Comparison of ENCODE assay signal across 25 cellular contexts in the genomic region with DNA sequence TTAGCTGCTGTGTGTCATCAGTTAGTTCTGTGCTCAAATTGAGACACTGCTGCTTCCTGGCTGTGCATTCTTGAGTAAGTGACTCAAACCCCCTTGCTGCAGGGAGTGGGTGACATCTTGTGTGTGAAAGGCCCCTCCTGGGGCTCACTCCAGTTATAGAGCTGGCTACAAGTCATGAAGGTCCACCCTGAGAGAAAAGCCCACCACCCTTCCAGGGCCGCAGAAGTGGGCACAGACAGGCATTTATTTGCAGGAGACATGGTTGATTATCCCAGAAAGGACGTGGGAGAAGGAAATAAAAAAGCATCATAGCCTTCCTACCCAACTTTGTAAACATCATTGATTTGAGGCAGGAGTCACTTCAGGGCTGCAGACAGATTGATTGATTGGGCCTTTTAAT.
"Had no signal": no experiment of that assay in that cellular context is flagged by ENCODE, and none has a peak within 500 bp of the region (broad histone marks: within the 10 kb centered on the region; RNA-seq: fewer than 3 reads in every experiment).

No MANE protein-coding gene starts in this region.

- H3K9ac ChIP-seq: neural progenitor cell had no signal

- DNase-seq: cortex of kidney; effector CD4-positive, alpha-beta T cell; foreskin keratinocyte; heart right ventricle; hippocampal formation; left cardiac atrium; left lung; mesenchymal stem cell; midbrain; naive thymus-derived CD4-positive, alpha-beta T cell; right cardiac atrium; small intestine; stimulated activated CD4-positive, alpha-beta T cell treated with anti-CD3 and anti-CD28 coated beads, Interleukin-15, amount 100 ng/mL, for 24 hours; stimulated activated CD4-positive, alpha-beta T cell treated with anti-CD3 and anti-CD28 coated beads, Interleukin-2, amount 100 ng/mL, for 48 hours; stimulated activated naive CD4-positive, alpha-beta T cell; stimulated activated naive CD8-positive, alpha-beta T cell treated with anti-CD3 and anti-CD28 coated beads, Interleukin-15, amount 100 ng/mL, for 72 hours; thyroid gland; trophoblast cell had no signal

- H3K4me3 Mint-ChIP-seq: naive thymus-derived CD4-positive, alpha-beta T cell; nephron; neural progenitor cell; stimulated activated naive CD8-positive, alpha-beta T cell treated with anti-CD3 and anti-CD28 coated beads, Interleukin-15, amount 100 ng/mL, for 72 hours had no signal

- H3K4me2 ChIP-seq: neural progenitor cell had no signal

- H3K9me3 ChIP-seq: gastroesophageal sphincter, left lung, prostate gland, thyroid gland had no signal

- H3K4me1 ChIP-seq: foreskin keratinocyte, gastroesophageal sphincter, heart right ventricle, left lung, neural progenitor cell, prostate gland, thyroid gland had no signal

- H3K4me1 Mint-ChIP-seq: nephron; neural progenitor cell; stimulated activated naive CD8-positive, alpha-beta T cell treated with anti-CD3 and anti-CD28 coated beads, Interleukin-15, amount 100 ng/mL, for 72 hours had no signal

- ATAC-seq: esophagus mucosa; foreskin keratinocyte; gastroesophageal sphincter; heart right ventricle; left cardiac atrium; left lung; naive thymus-derived CD4-positive, alpha-beta T cell; right cardiac atrium; stimulated activated naive CD8-positive, alpha-beta T cell treated with anti-CD3 and anti-CD28 coated beads, Interleukin-15, amount 100 ng/mL, for 72 hours had no signal

- H3K27ac ChIP-seq: epithelial cell of prostate, foreskin keratinocyte, gastroesophageal sphincter, heart right ventricle, left lung, neural progenitor cell, prostate gland, thyroid gland had no signal

- H3K4me3 ChIP-seq: gastroesophageal sphincter, heart right ventricle, left lung, neural progenitor cell, prostate gland, thyroid gland had no signal

- H3K27me3 ChIP-seq: neural progenitor cell, thyroid gland had no signal

- H3K36me3 Mint-ChIP-seq: naive thymus-derived CD4-positive, alpha-beta T cell; neural progenitor cell had no signal

- H3K36me3 ChIP-seq: gastroesophageal sphincter, heart right ventricle, left lung, neural progenitor cell, prostate gland, thyroid gland had no signal

- FAIRE-seq: islet of Langerhans, small intestine had no signal

- H3K9me3 Mint-ChIP-seq: neural progenitor cell; stimulated activated naive CD8-positive, alpha-beta T cell treated with anti-CD3 and anti-CD28 coated beads, Interleukin-15, amount 100 ng/mL, for 72 hours had no signal

- H3K27ac Mint-ChIP-seq: naive thymus-derived CD4-positive, alpha-beta T cell; nephron; neural progenitor cell had no signal

- H2AFZ ChIP-seq: neural progenitor cell had no signal
